ENCODE assay signal across 8 cellular contexts in the genomic region with DNA sequence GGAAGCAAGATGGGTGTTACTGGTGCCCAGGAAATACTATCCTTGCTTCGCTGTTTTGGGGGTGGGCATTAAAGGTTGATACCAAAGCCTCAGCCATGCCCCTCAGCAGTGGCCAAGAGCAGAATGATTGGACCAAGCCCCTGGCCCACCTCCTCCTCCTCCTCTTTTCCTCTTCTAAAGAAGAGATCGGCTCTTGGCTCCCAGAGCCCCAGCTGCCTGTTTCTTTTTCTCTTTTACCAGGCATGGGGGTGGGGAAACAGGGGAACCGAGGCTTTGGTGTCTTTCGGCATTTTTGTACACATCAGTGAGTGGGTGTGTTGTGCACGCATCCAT. TPM values are rescaled to one million over a fixed set of nuclear protein-coding genes. Genes with fewer than 3 reads are reported as not detected.
A peak's percentile ranks its signal among the peaks of the same experiment; 100 is the strongest.
DNase-seq lines count a peak whose midpoint lies in the region; ATAC-seq and TF ChIP-seq lines count a peak whose summit lies in the region.

No MANE protein-coding gene starts in this region.

- H3K36me3 ChIP-seq in mesenchymal stem cell (ENCODE audit: control insufficient read depth in 1 of 2, insufficient read depth in 2 of 2, low read depth in 1 of 2, low read length in 2 of 2) (no peaks in the 10 kb centered on the region), transverse colon (no peaks in the 10 kb centered on the region)

- peaks cover 33% of the 10 kb centered on the region for H3K79me1 ChIP-seq in mesenchymal stem cell (replicated peaks; ENCODE audit: low read length, poor library complexity, severe bottlenecking)

- H3K4me3 ChIP-seq in astrocyte of the cerebellum (ENCODE audit: low read depth, low read length) = peak overlapping the region; percentile 12
- H3K4me3 ChIP-seq in mesenchymal stem cell (ENCODE audit: insufficient read depth in 1 of 2, low read depth in 1 of 2, low read length in 2 of 2) = peak overlapping the region in 1 of 2 experiments; percentile 65
- H3K4me3 ChIP-seq in transverse colon = peak overlapping the region in 2 of 4 donors; percentile 13 to 36

- H2BK120ac ChIP-seq in mesenchymal stem cell (ENCODE audit: low read depth, low read length) = peak overlapping the region; percentile 52

- H2BK15ac ChIP-seq in mesenchymal stem cell (ENCODE audit: low read depth, poor library complexity, severe bottlenecking) = peak overlapping the region; percentile 45

- peak overlapping the region; percentile 80 for H3K9ac ChIP-seq in mesenchymal stem cell (ENCODE audit: low read length)

- peaks cover 52% of the 10 kb centered on the region for H3K4me1 Mint-ChIP-seq in activated naive CD4-positive, alpha-beta T cell treated with anti-CD3 and anti-CD28 coated beads, Interleukin-2, amount 10 ng/mL, durations not matched to agents 7 days and 5 days

- 8% methylated on average over 2 of the region's 5 CpGs for WGBS in mesenchymal stem cell
- WGBS in transverse colon (ENCODE audit: low coverage in 1 of 2), 2 donors = 8% methylated on average over 5 of the region's 5 CpGs; no CpG with 5 or more reads in 1 of the 2 donors

- peak overlapping the region; percentile 63 for H3K4me3 Mint-ChIP-seq in activated naive CD4-positive, alpha-beta T cell treated with anti-CD3 and anti-CD28 coated beads, Interleukin-2, amount 10 ng/mL, durations not matched to agents 7 days and 5 days

- H3K9me3 Mint-ChIP-seq in activated naive CD4-positive, alpha-beta T cell treated with anti-CD3 and anti-CD28 coated beads, Interleukin-2, amount 10 ng/mL, durations not matched to agents 7 days and 5 days = no peaks in the 10 kb centered on the region

- H2BK5ac ChIP-seq in mesenchymal stem cell (ENCODE audit: low read depth, low read length, poor library complexity, severe bottlenecking) = no peak overlapping the region

- H3K27me3 ChIP-seq in mesenchymal stem cell (ENCODE audit: control insufficient read depth in 1 of 2, insufficient read depth in 1 of 2, low read length in 2 of 2) (no peaks in the 10 kb centered on the region), transverse colon (no peaks in the 10 kb centered on the region)

- no peak for TF ChIP-seq POLR2A in transverse colon (IDR thresholded peaks at IDR 0.05)

- H3K27ac Mint-ChIP-seq in activated naive CD4-positive, alpha-beta T cell treated with anti-CD3 and anti-CD28 coated beads, Interleukin-2, amount 10 ng/mL, durations not matched to agents 7 days and 5 days = peak overlapping the region; percentile 81

- H2BK12ac ChIP-seq in mesenchymal stem cell (ENCODE audit: low read length in 2 of 2) = peak overlapping the region; percentile 61 to 62

- H3K27ac ChIP-seq in mesenchymal stem cell (ENCODE audit: low read length, poor library complexity, severe bottlenecking) = no peak overlapping the region
- H3K27ac ChIP-seq in transverse colon = peak overlapping the region; percentile 90 to 98 (median 96)

- H3K4ac ChIP-seq in mesenchymal stem cell (ENCODE audit: low read depth in 1 of 2, low read length in 2 of 2) = peak overlapping the region; percentile 57 to 79

- peak overlapping the region; percentile 83 for H4K8ac ChIP-seq in mesenchymal stem cell (ENCODE audit: low read length)

- in situ Hi-C loops in astrocyte of the cerebellum (cut with HindIII; ENCODE audit: low sequenced_read_pairs) = loop anchor here (5.0 kb wide), 1 partner anchor 36 kb away; no protein-coding TSS in a partner anchor
- in situ Hi-C loops in transverse colon (cut with MboI; ENCODE audit: low pct_ligation_motif_present in 1 of 4, low pct_unique_long_range_greater_than_20kb in 1 of 4, low sequenced_read_pairs in 3 of 4) = loop anchor here in 1 of 4 donors (10.0 kb wide), 1 partner anchor 46 kb away; no protein-coding TSS in a partner anchor

- peaks cover 23% of the 10 kb centered on the region for H3K27me3 Mint-ChIP-seq in activated naive CD4-positive, alpha-beta T cell treated with anti-CD3 and anti-CD28 coated beads, Interleukin-2, amount 10 ng/mL, durations not matched to agents 7 days and 5 days

- H3K23ac ChIP-seq in mesenchymal stem cell (ENCODE audit: low read length in 2 of 2) = no peak overlapping the region

- peak overlapping the region; percentile 80 for H4K91ac ChIP-seq in mesenchymal stem cell (ENCODE audit: low read length)

- no peak for DNase-seq in activated naive CD4-positive, alpha-beta T cell treated with anti-CD3 and anti-CD28 coated beads, Interleukin-2, amount 10 ng/mL, durations not matched to agents 7 days and 5 days
- no peak for DNase-seq in activated naive CD4-positive, alpha-beta T cell treated with Interleukin-2 at 50 U/mL for 16 hours
- no peak for DNase-seq in astrocyte of the cerebellum (ENCODE audit: low read depth)
- DNase-seq in mesenchymal stem cell = no peak
- no peak for DNase-seq in transverse colon
- DNase-seq in DMS114 treated with DMSO at 0.1 percent for 48 hours (lab: John Stamatoyannopoulos, UW; ENCODE audit: unreplicated experiment) = no peak

- no peak for TF ChIP-seq EP300 in transverse colon (IDR thresholded peaks at IDR 0.05; ENCODE audit: low read depth)

- ATAC-seq in GM19467 (IDR thresholded peaks at IDR 0.05; ENCODE audit: unreplicated experiment) (no peak), GM18520 (IDR thresholded peaks at IDR 0.05; ENCODE audit: unreplicated experiment) (no peak)

- peak overlapping the region; percentile 50 for H2AK5ac ChIP-seq in mesenchymal stem cell (ENCODE audit: low read length, severe bottlenecking)

- TF ChIP-seq CTCF in astrocyte of the cerebellum (IDR thresholded peaks at IDR 0.05; ENCODE audit: low read depth, low read length, missing control alignments) = no peak
- TF ChIP-seq CTCF in transverse colon (IDR thresholded peaks at IDR 0.05) = no peak

- no peaks in the 10 kb centered on the region for H3K36me3 Mint-ChIP-seq in activated naive CD4-positive, alpha-beta T cell treated with anti-CD3 and anti-CD28 coated beads, Interleukin-2, amount 10 ng/mL, durations not matched to agents 7 days and 5 days

- H3K4me2 ChIP-seq in mesenchymal stem cell (ENCODE audit: low read length, poor library complexity, severe bottlenecking) = peak overlapping the region; percentile 33

- H3K18ac ChIP-seq in mesenchymal stem cell (ENCODE audit: low read depth in 1 of 2, low read length in 2 of 2) = peak overlapping the region; percentile 44 to 64

- peak overlapping the region in 1 of 2 experiments; percentile 55 for H3K14ac ChIP-seq in mesenchymal stem cell (ENCODE audit: low read length in 2 of 2)

- H2AFZ ChIP-seq in mesenchymal stem cell (ENCODE audit: low read depth, low read length) = no peak overlapping the region

- intact Hi-C loops in transverse colon (cut with DNase I; ENCODE audit: low total_unique reads) = no loop called here

- CTCF ChIA-PET in activated naive CD4-positive, alpha-beta T cell treated with anti-CD3 and anti-CD28 coated beads, Interleukin-2, amount 10 ng/mL, durations not matched to agents 7 days and 5 days (lab: Charles Lee) = interaction anchor here (1.0 to 6.9 kb wide), 5 partner anchors 8 to 42 kb away, joined by 3 to 79 read pairs (median 8); partner anchors contain the start of gene NR1D1

- H3K4me1 ChIP-seq in mesenchymal stem cell (ENCODE audit: control insufficient read depth, insufficient read depth, low read depth, low read length) (peaks cover 79% of the 10 kb centered on the region), transverse colon (peaks cover 83 to 97% (median 89%) of the 10 kb centered on the region in 4 donors)

- H3K9me3 ChIP-seq in mesenchymal stem cell (ENCODE audit: control insufficient read depth, low read length) (no peaks in the 10 kb centered on the region), transverse colon (no peaks in the 10 kb centered on the region)

RNA-seq across cellular contexts. Expression of gene THRA, which starts 5.8 kb away (rescaled TPM):
- polyA plus RNA-seq in mesenchymal stem cell (2013, experiment 1 of 2) = 24.1 TPM
- polyA plus RNA-seq in mesenchymal stem cell (2013, experiment 2 of 2) = 23.2 TPM
- total RNA-seq in transverse colon = 10 to 100 TPM; 32.6 to 82.6 (median 58.6) TPM

RNA-seq across cellular contexts. Expression of gene MED24, which starts 14.3 kb away (rescaled TPM):
- polyA plus RNA-seq in mesenchymal stem cell (2013, experiment 1 of 2) = 35.2 TPM
- polyA plus RNA-seq in mesenchymal stem cell (2013, experiment 2 of 2) = 35.4 TPM
- 100 to 1,000 TPM in 2 of 4 donors, 10 to 100 TPM in 2; 64.3 to 294 (median 112) TPM for total RNA-seq in transverse colon

RNA-seq across cellular contexts. Expression of gene NR1D1, which starts 31.8 kb away (rescaled TPM):
- 6.1 TPM for polyA plus RNA-seq in mesenchymal stem cell (2013, experiment 1 of 2)
- polyA plus RNA-seq in mesenchymal stem cell (2013, experiment 2 of 2) = 5.5 TPM
- 10 to 100 TPM in 1 of 4 donors, 1 to 10 TPM in 3; 4.8 to 18.0 (median 7.3) TPM for total RNA-seq in transverse colon

RNA-seq across cellular contexts. Expression of gene MSL1, which starts 53.2 kb away (rescaled TPM):
- polyA plus RNA-seq in mesenchymal stem cell (2013, experiment 1 of 2) = 67.5 TPM
- polyA plus RNA-seq in mesenchymal stem cell (2013, experiment 2 of 2) = 66.9 TPM
- total RNA-seq in transverse colon = 100 to 1,000 TPM in 2 of 4 donors, 10 to 100 TPM in 2; 73.9 to 258 (median 90.6) TPM

RNA-seq across cellular contexts. Expression of gene CSF3, which starts 53.3 kb away (rescaled TPM):
- polyA plus RNA-seq in mesenchymal stem cell (2013, experiment 1 of 2) = not detected
- 0.05 TPM for polyA plus RNA-seq in mesenchymal stem cell (2013, experiment 2 of 2)
- 10 to 100 TPM in 1 of 4 donors, 1 to 10 TPM in 1, not detected in 2; 2.6 to 38.9 TPM for total RNA-seq in transverse colon
